In genomic region chr5:145825751-145826180, GRCh38 we compare ENCODE assay signal across 8 cellular contexts. TPM values are rescaled to one million over a fixed set of nuclear protein-coding genes. Genes with fewer than 3 reads are reported as not detected.
DNase-seq lines count a peak whose midpoint lies in the region; ATAC-seq and TF ChIP-seq lines count a peak whose summit lies in the region.

No MANE protein-coding gene starts in this region.

- H3K27ac Mint-ChIP-seq in CD4-positive, CD25-positive, alpha-beta regulatory T cell = no peak overlapping the region
- no peak overlapping the region for H3K27ac Mint-ChIP-seq in endodermal cell

- H3K18ac ChIP-seq in neuronal stem cell (ENCODE audit: low read length) = no peak overlapping the region

- H3K4me2 ChIP-seq in OCI-LY3 (ENCODE audit: low read length) = no peak overlapping the region
- no peak overlapping the region for H3K4me2 ChIP-seq in neuronal stem cell (ENCODE audit: insufficient read depth, low read length, poor library complexity, severe bottlenecking)

- H3K36me3 Mint-ChIP-seq in CD4-positive, CD25-positive, alpha-beta regulatory T cell = no peaks in the 10 kb centered on the region
- no peaks in the 10 kb centered on the region for H3K36me3 Mint-ChIP-seq in endodermal cell (ENCODE audit: low read depth)

- peak in 1 of 2 donors; percentile 53 for ATAC-seq in CD4-positive, CD25-positive, alpha-beta regulatory T cell (ENCODE audit: low read depth in 2 of 2)
- peak; percentile 76 for ATAC-seq in GM19035 (IDR thresholded peaks at IDR 0.05; ENCODE audit: unreplicated experiment)

- no peaks in the 10 kb centered on the region for H3K36me3 ChIP-seq in CD4-positive, CD25-positive, alpha-beta regulatory T cell (ENCODE audit: control insufficient read depth, insufficient read depth, low read length)
- H3K36me3 ChIP-seq in OCI-LY3 (replicated peaks; ENCODE audit: low read depth, low read length) (no peaks in the 10 kb centered on the region), endodermal cell (ENCODE audit: control insufficient read depth, insufficient read depth, low read length) (no peaks in the 10 kb centered on the region), neuronal stem cell (replicated peaks in 1 of 2; ENCODE audit: control insufficient read depth in 2 of 2, insufficient read depth in 2 of 2, low read length in 2 of 2) (no peaks in the 10 kb centered on the region)

- H2AFZ ChIP-seq in OCI-LY3 (ENCODE audit: low read depth, low read length) (peak overlapping the region; percentile 53; the same call in 1 of the 2 replicates), neuronal stem cell (ENCODE audit: low read length) (peak overlapping the region; percentile 34)

- no peak overlapping the region for H3K23ac ChIP-seq in neuronal stem cell (ENCODE audit: low read depth, low read length, poor library complexity)

- no peaks in the 10 kb centered on the region for H4K20me1 ChIP-seq in OCI-LY3 (ENCODE audit: insufficient read depth, low read length)

- H3K79me1 ChIP-seq in neuronal stem cell (ENCODE audit: low read depth, low read length) = peaks cover 2% of the 10 kb centered on the region

- DNase-seq in CD4-positive, CD25-positive, alpha-beta regulatory T cell = peak in 2 of 3 donors; percentile 25 to 46
- DNase-seq in HL-60 (ENCODE audit: low read depth in 1 of 2, low spot score in 1 of 2) (peak; percentile 8 to 9), endodermal cell (no peak), neuronal stem cell (ENCODE audit: low spot score) (peak; percentile 21), UCSD-AML1 (lab: John Stamatoyannopoulos, UW; ENCODE audit: unreplicated experiment) (no peak), COLO668 (lab: John Stamatoyannopoulos, UW; ENCODE audit: unreplicated experiment) (no peak)

- no peak overlapping the region for H2BK15ac ChIP-seq in neuronal stem cell (ENCODE audit: low read length)

- H3K4me1 ChIP-seq in CD4-positive, CD25-positive, alpha-beta regulatory T cell (ENCODE audit: control insufficient read depth, insufficient read depth, low read length, poor library complexity, severe bottlenecking) = no peaks in the 10 kb centered on the region
- H3K4me1 ChIP-seq in OCI-LY3 (ENCODE audit: low read length) = no peaks in the 10 kb centered on the region
- H3K4me1 ChIP-seq in endodermal cell (ENCODE audit: control insufficient read depth, insufficient read depth, low read length) = no peaks in the 10 kb centered on the region
- H3K4me1 ChIP-seq in neuronal stem cell (ENCODE audit: control insufficient read depth in 2 of 2, insufficient read depth in 1 of 2, low read depth in 1 of 2, low read length in 2 of 2) = peaks cover 0 to 2% of the 10 kb centered on the region in 2 donors

- H3K4ac ChIP-seq in neuronal stem cell (ENCODE audit: low read length) = no peak overlapping the region

- no peaks in the 10 kb centered on the region for H3K9me3 ChIP-seq in CD4-positive, CD25-positive, alpha-beta regulatory T cell (ENCODE audit: control insufficient read depth in 2 of 2, low read length in 2 of 2)
- no peaks in the 10 kb centered on the region for H3K9me3 ChIP-seq in OCI-LY3 (ENCODE audit: insufficient read depth, low read length)
- H3K9me3 ChIP-seq in endodermal cell (ENCODE audit: control insufficient read depth, low read length) = no peaks in the 10 kb centered on the region
- no peaks in the 10 kb centered on the region for H3K9me3 ChIP-seq in neuronal stem cell (replicated peaks in 1 of 2; ENCODE audit: control insufficient read depth in 2 of 2, insufficient read depth in 1 of 2, low read depth in 1 of 2, low read length in 2 of 2)

- no peaks in the 10 kb centered on the region for H3K9me3 Mint-ChIP-seq in CD4-positive, CD25-positive, alpha-beta regulatory T cell
- no peaks in the 10 kb centered on the region for H3K9me3 Mint-ChIP-seq in endodermal cell

- H2BK5ac ChIP-seq in neuronal stem cell (ENCODE audit: low read length) = no peak overlapping the region

- H3K27ac ChIP-seq in CD4-positive, CD25-positive, alpha-beta regulatory T cell (ENCODE audit: insufficient read depth, low read length, poor library complexity, severe bottlenecking) = no peak overlapping the region
- H3K27ac ChIP-seq in HL-60 (replicated peaks) = no peak overlapping the region
- H3K27ac ChIP-seq in OCI-LY3 (ENCODE audit: low read length) = no peak overlapping the region
- H3K27ac ChIP-seq in endodermal cell (ENCODE audit: low read depth, low read length) = no peak overlapping the region
- no peak overlapping the region for H3K27ac ChIP-seq in neuronal stem cell (replicated peaks; ENCODE audit: low read length)

- H4K8ac ChIP-seq in neuronal stem cell (ENCODE audit: low read depth, low read length) = no peak overlapping the region

- H2AK5ac ChIP-seq in neuronal stem cell (ENCODE audit: low read depth, low read length) = no peak overlapping the region

- H3K14ac ChIP-seq in neuronal stem cell (ENCODE audit: low read length) = no peak overlapping the region

- WGBS in endodermal cell (ENCODE audit: insufficient coverage in 1 of 2, insufficient read length in 1 of 2), 2 experiments = 58% methylated on average over 3 of the region's 3 CpGs; no CpG with 5 or more reads in 1 of the 2 experiments
- no CpG with 5 or more reads among the region's 3 CpGs for WGBS in neuronal stem cell (ENCODE audit: extremely low coverage in 2 of 2, insufficient read length in 2 of 2, insufficient replicate concordance in 1 of 2), 2 donors

- H3K79me2 ChIP-seq in OCI-LY3 (ENCODE audit: low read length) = no peaks in the 10 kb centered on the region

- peaks cover 0 to 6% (median 2%) of the 10 kb centered on the region in 4 donors for H3K4me1 Mint-ChIP-seq in CD4-positive, CD25-positive, alpha-beta regulatory T cell
- no peaks in the 10 kb centered on the region for H3K4me1 Mint-ChIP-seq in endodermal cell

- H3K4me3 Mint-ChIP-seq in CD4-positive, CD25-positive, alpha-beta regulatory T cell = no peak overlapping the region
- H3K4me3 Mint-ChIP-seq in endodermal cell = no peak overlapping the region

- no peak overlapping the region for H3K4me3 ChIP-seq in CD4-positive, CD25-positive, alpha-beta regulatory T cell (ENCODE audit: low read depth, low read length)
- no peak overlapping the region for H3K4me3 ChIP-seq in HL-60 (replicated peaks; ENCODE audit: insufficient read depth, low read length)
- no peak overlapping the region for H3K4me3 ChIP-seq in OCI-LY3 (ENCODE audit: low read length)
- no peak overlapping the region for H3K4me3 ChIP-seq in endodermal cell (ENCODE audit: low read length)
- no peak overlapping the region for H3K4me3 ChIP-seq in neuronal stem cell (ENCODE audit: low read length in 2 of 2)

- H4K91ac ChIP-seq in neuronal stem cell (ENCODE audit: low read depth, low read length, poor library complexity) = no peak overlapping the region

- H2BK120ac ChIP-seq in neuronal stem cell (ENCODE audit: low read depth, low read length) = no peak overlapping the region

- H3K27me3 Mint-ChIP-seq in CD4-positive, CD25-positive, alpha-beta regulatory T cell = no peaks in the 10 kb centered on the region
- no peaks in the 10 kb centered on the region for H3K27me3 Mint-ChIP-seq in endodermal cell (ENCODE audit: insufficient read depth)

- no peaks in the 10 kb centered on the region for H3K27me3 ChIP-seq in CD4-positive, CD25-positive, alpha-beta regulatory T cell (ENCODE audit: control insufficient read depth, insufficient read depth, low read length)
- H3K27me3 ChIP-seq in HL-60 (ENCODE audit: insufficient read depth, poor library complexity, severe bottlenecking) (peaks cover 2% of the 10 kb centered on the region), OCI-LY3 (ENCODE audit: low read depth, low read length) (0 out of 2 replicates have a peak, but pooled peaks cover 3% of the 10 kb centered on the region), endodermal cell (ENCODE audit: control insufficient read depth, insufficient read depth, low read length, poor library complexity, severe bottlenecking) (no peaks in the 10 kb centered on the region), neuronal stem cell (ENCODE audit: control insufficient read depth in 3 of 3, insufficient read depth in 3 of 3, low read depth in 1 of 3, low read length in 3 of 3) (no peaks in the 10 kb centered on the region)

- H3K9ac ChIP-seq in OCI-LY3 (ENCODE audit: low read length) = no peak overlapping the region
- H3K9ac ChIP-seq in endodermal cell (ENCODE audit: extremely low read depth, low read length, poor library complexity, severe bottlenecking) = no peak overlapping the region
- no peak overlapping the region for H3K9ac ChIP-seq in neuronal stem cell (ENCODE audit: low read depth, low read length, poor library complexity)

- no peak overlapping the region for H2BK12ac ChIP-seq in neuronal stem cell (ENCODE audit: low read length)

- peak; percentile 48 for TF ChIP-seq CTCF in HL-60 (IDR thresholded peaks at IDR 0.05; ENCODE audit: insufficient read depth, low read length)
- TF ChIP-seq CTCF in OCI-LY3 (IDR thresholded peaks at IDR 0.05; ENCODE audit: low read depth, low read length) = peak; percentile 83
- TF ChIP-seq CTCF in endodermal cell (conservative IDR thresholded peaks at IDR 0.05) = peak; percentile 94

RNA-seq across cellular contexts. Expression of gene PRELID2, which starts 9.4 kb away (rescaled TPM):
- 3.1 TPM for total RNA-seq in CD4-positive, CD25-positive, alpha-beta regulatory T cell
- polyA plus RNA-seq in CD4-positive, CD25-positive, alpha-beta regulatory T cell = 1 to 10 TPM in 2 of 4 donors, under 1 TPM in 2; 0.72 to 2.9 (median 1.4) TPM
- 10 to 100 TPM in 1 of 2 donors, 1 to 10 TPM in 1; 6.7 to 14.3 TPM for total RNA-seq in endodermal cell
- 9.4 TPM for polyA plus RNA-seq in endodermal cell (2013, experiment 1 of 2)
- polyA plus RNA-seq in endodermal cell (2013, experiment 2 of 2) = 8.9 TPM
- 16.2 TPM for polyA plus RNA-seq in neuronal stem cell (2013, experiment 1 of 2)
- 16.6 TPM for polyA plus RNA-seq in neuronal stem cell (2013, experiment 2 of 2)

RNA-seq across cellular contexts. Expression of gene GRXCR2, which starts 47.0 kb away (rescaled TPM):
- not detected for total RNA-seq in CD4-positive, CD25-positive, alpha-beta regulatory T cell
- polyA plus RNA-seq in CD4-positive, CD25-positive, alpha-beta regulatory T cell = under 1 TPM in 1 of 4 donors, not detected in 3; 0.18 TPM
- total RNA-seq in endodermal cell = not detected
- polyA plus RNA-seq in endodermal cell (2013, experiment 1 of 2) = not detected
- polyA plus RNA-seq in endodermal cell (2013, experiment 2 of 2) = not detected
- polyA plus RNA-seq in neuronal stem cell (2013, experiment 1 of 2) = not detected
- polyA plus RNA-seq in neuronal stem cell (2013, experiment 2 of 2) = not detected

Comparison
In these comparisons a context has a peak if more than half of its experiments do, and no peak if none do; other contexts are left out.
1. DNase-seq: peak in CD4-positive, CD25-positive, alpha-beta regulatory T cell (2 of 3), HL-60 (2 of 2) and neuronal stem cell (single experiment); none in endodermal cell (single experiment), UCSD-AML1 (single experiment) and COLO668 (single experiment).
2. Peak in every context shown above with its lines, with median percentiles within 50 percentile points of each other: CTCF ChIP-seq.